In the genomic region with DNA sequence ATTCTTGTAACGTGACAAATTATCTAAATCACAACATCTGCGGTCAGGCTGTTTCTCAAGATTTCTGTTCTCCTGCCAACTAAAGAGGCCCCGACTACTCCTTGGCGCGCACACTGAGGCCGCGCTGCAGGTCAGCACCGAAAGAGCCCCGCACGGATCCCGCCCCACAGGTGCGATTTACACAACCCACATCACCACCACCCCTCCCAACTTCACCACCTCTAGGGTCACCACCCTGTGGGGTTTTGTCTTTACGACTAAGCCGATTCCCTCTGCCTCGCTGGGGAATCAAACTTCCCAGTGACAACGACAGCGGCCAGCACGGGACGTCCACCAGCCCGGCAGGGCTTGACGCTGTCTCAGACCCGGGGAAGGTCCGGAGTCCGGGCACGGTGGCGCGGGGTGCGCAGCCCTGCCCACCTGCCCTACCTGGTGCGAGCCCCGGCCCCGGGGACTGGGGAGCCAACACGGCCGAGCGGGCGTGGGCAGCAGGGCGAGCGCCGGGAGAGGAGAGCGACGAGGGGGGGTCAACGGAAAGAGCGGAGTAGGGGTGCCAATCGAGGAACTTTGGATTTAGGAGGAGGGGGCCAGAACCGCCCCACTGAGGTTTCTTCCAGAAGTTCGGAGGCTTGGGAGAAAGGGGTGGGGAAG, we compare ENCODE assay signal across 8 cellular contexts. TPM values are rescaled to one million over a fixed set of nuclear protein-coding genes. Genes with fewer than 3 reads are reported as not detected.
DNase-seq lines count a peak whose midpoint lies in the region; ATAC-seq, FAIRE-seq and TF ChIP-seq lines count a peak whose summit lies in the region.

No MANE protein-coding gene starts in this region.

- intact Hi-C loops in adrenal gland (cut with DNase I): no loop called here

- FAIRE-seq in small intestine (lab: Jason Lieb, UNC): no peak

- H3K27ac ChIP-seq in adrenal gland (peak overlapping the region; percentile 84 to 96 (median 94)), iPS-18a (ENCODE audit: low read length) (no peak overlapping the region), small intestine (ENCODE audit: low read depth in 1 of 2, low read length in 1 of 2) (peak overlapping the region; percentile 99 to 100)

- H3K36me3 ChIP-seq in adrenal gland (replicated peaks in 1 of 2): no peaks in the 10 kb centered on the region
- H3K36me3 ChIP-seq in iPS-18a (ENCODE audit: control insufficient read depth, low read depth, low read length): no peaks in the 10 kb centered on the region
- H3K36me3 ChIP-seq in small intestine (ENCODE audit: control insufficient read depth in 2 of 2, insufficient read depth in 2 of 2, low read length in 2 of 2): no peaks in the 10 kb centered on the region

- peaks cover 11 to 23% of the 10 kb centered on the region in 2 donors for H3K4me1 ChIP-seq in adrenal gland (replicated peaks in 1 of 2)
- peaks cover 29% of the 10 kb centered on the region for H3K4me1 ChIP-seq in iPS-18a (ENCODE audit: control insufficient read depth, low read depth, low read length)
- peaks cover 3 to 4% of the 10 kb centered on the region in 2 donors for H3K4me1 ChIP-seq in small intestine (ENCODE audit: control insufficient read depth in 2 of 2, insufficient read depth in 1 of 2, low read depth in 1 of 2, low read length in 1 of 2)

- DNase-seq in AG09319 (ENCODE audit: extremely low read depth, low read depth) (peak; percentile 35), NCI-H1105 (lab: John Stamatoyannopoulos, UW) (peak; percentile 39), adrenal gland (peak; percentile 36 to 65 (median 48)), small intestine (peak; percentile 63), DMS153 (lab: John Stamatoyannopoulos, UW) (no peak)

- peak overlapping the region; percentile 18 for H3K9ac ChIP-seq in iPS-18a (ENCODE audit: low read length)

- no peaks in the 10 kb centered on the region for H3K9me3 ChIP-seq in adrenal gland (replicated peaks in 1 of 3)
- no peaks in the 10 kb centered on the region for H3K9me3 ChIP-seq in iPS-18a (ENCODE audit: control insufficient read depth, low read depth, low read length)
- no peaks in the 10 kb centered on the region for H3K9me3 ChIP-seq in small intestine (ENCODE audit: control insufficient read depth, low read depth)

- H3K4me3 ChIP-seq in adrenal gland: peak overlapping the region; percentile 68 to 97 (median 86)
- peak overlapping the region; percentile 87 for H3K4me3 ChIP-seq in iPS-18a (ENCODE audit: low read length)
- peak overlapping the region; percentile 74 to 80 for H3K4me3 ChIP-seq in small intestine (ENCODE audit: low read depth in 1 of 2, low read length in 2 of 2)

- TF ChIP-seq POLR2A in adrenal gland (IDR thresholded peaks at IDR 0.05) (peak in 1 of 2 donors; percentile 54), GM18505 (IDR thresholded peaks at IDR 0.05; ENCODE audit: borderline replicate concordance, extremely low read depth, insufficient read depth, insufficient read length) (no peak)

- TF ChIP-seq CTCF in AG09319 (IDR thresholded peaks at IDR 0.05; ENCODE audit: low read depth, low read length) (no peak), adrenal gland (IDR thresholded peaks at IDR 0.05) (no peak)

- H3K27me3 ChIP-seq in adrenal gland: no peaks in the 10 kb centered on the region
- H3K27me3 ChIP-seq in iPS-18a (ENCODE audit: control insufficient read depth, insufficient read depth, low read length): peaks cover 16% of the 10 kb centered on the region
- peaks cover 0 to 1% of the 10 kb centered on the region in 2 donors for H3K27me3 ChIP-seq in small intestine (ENCODE audit: control insufficient read depth in 2 of 2, insufficient read depth in 2 of 2, low read length in 2 of 2)

- WGBS in adrenal gland, 4 donors: 0 to 1% (median 1%) methylated on average over 36 to 45 of the region's 45 CpGs
- WGBS in small intestine, 3 donors: 1 to 3% (median 3%) methylated on average over 45 of the region's 45 CpGs

- ATAC-seq in GM21390 (IDR thresholded peaks at IDR 0.05; ENCODE audit: unreplicated experiment) (peak; percentile 13), GM18505 (IDR thresholded peaks at IDR 0.05; ENCODE audit: unreplicated experiment) (no peak)

RNA-seq across cellular contexts. Expression of a gene that starts 0.8 kb away (rescaled TPM):
- total RNA-seq in adrenal gland: 10 to 100 TPM; 16.7 to 53.3 (median 34.5) TPM
- 100 to 1,000 TPM in 1 of 3 donors, 10 to 100 TPM in 2; 27.3 to 186 (median 87.8) TPM for polyA plus RNA-seq in adrenal gland
- polyA plus RNA-seq in small intestine: 10 to 100 TPM; 20.2 to 60.3 (median 40.9) TPM
